Comparison of ENCODE assay signal across 8 cellular contexts in genomic region chr9:71766663-71767062, GRCh38. TPM values are rescaled to one million over a fixed set of nuclear protein-coding genes. Genes with fewer than 3 reads are reported as not detected.
DNase-seq lines count a peak whose midpoint lies in the region; ATAC-seq and TF ChIP-seq lines count a peak whose summit lies in the region.

No MANE protein-coding gene starts in this region.

- intact Hi-C loops in natural killer cell (cut with micrococcal nuclease): loop anchor here (5.0 to 10.0 kb wide), 2 partner anchors 34 to 52 kb away; no protein-coding TSS in a partner anchor
- intact Hi-C loops in posterior vena cava (cut with DNase I): no loop called here

- TF ChIP-seq CTCF in choroid plexus epithelial cell (conservative IDR thresholded peaks at IDR 0.05; ENCODE audit: low read depth, low read length) (no peak), natural killer cell (IDR thresholded peaks at IDR 0.05) (no peak)

- peaks cover 69 to 73% of the 10 kb centered on the region in 2 donors for H3K4me1 Mint-ChIP-seq in natural killer cell

- no peaks in the 10 kb centered on the region for H3K9me3 Mint-ChIP-seq in natural killer cell

- H3K4me3 ChIP-seq in GM08714 (ENCODE audit: low read length) (peak overlapping the region; percentile 91; the same call in 1 of the 2 replicates), choroid plexus epithelial cell (ENCODE audit: low read depth, low read length) (peak overlapping the region; percentile 84)

- H3K36me3 Mint-ChIP-seq in natural killer cell: no peaks in the 10 kb centered on the region

- H3K27ac Mint-ChIP-seq in natural killer cell: peak overlapping the region; percentile 88 to 94

- DNase-seq in choroid plexus epithelial cell (ENCODE audit: low read depth) (no peak), natural killer cell (no peak), posterior vena cava (ENCODE audit: low spot score) (no peak), NCI-H187 (lab: John Stamatoyannopoulos, UW) (no peak)

- H3K4me3 Mint-ChIP-seq in natural killer cell: peak overlapping the region; percentile 92

- ATAC-seq in HG03469 (IDR thresholded peaks at IDR 0.05; ENCODE audit: unreplicated experiment): peak; percentile 27
- ATAC-seq in natural killer cell: no peak
- ATAC-seq in GM19328 (IDR thresholded peaks at IDR 0.05; ENCODE audit: unreplicated experiment): no peak
- ATAC-seq in HG03045 (IDR thresholded peaks at IDR 0.05; ENCODE audit: unreplicated experiment): no peak

- no peaks in the 10 kb centered on the region for H3K27me3 Mint-ChIP-seq in natural killer cell (ENCODE audit: low read depth in 2 of 2)

RNA-seq across cellular contexts. Expression of gene CEMIP2, which starts 1.6 kb away (rescaled TPM):
- total RNA-seq in natural killer cell (100 to 1,000 TPM; 204 to 326 (median 230) TPM), posterior vena cava (10 to 100 TPM; 39.1 to 43.3 TPM)

Comparison
In these comparisons a context has a peak if more than half of its experiments do, and no peak if none do; other contexts are left out.
1. RNA of gene CEMIP2, which starts 1.6 kb away (total RNA-seq): 204 to 326 TPM in natural killer cell; 39.1 to 43.3 TPM in posterior vena cava; every median in the first group is over 4 times any median in the second.